8 cellular contexts compared by ENCODE assay signal in genomic region chr12:50400638-50401382, GRCh38. TPM values are rescaled to one million over a fixed set of nuclear protein-coding genes. Genes with fewer than 3 reads are reported as not detected.
DNase-seq lines count a peak whose midpoint lies in the region; ATAC-seq and TF ChIP-seq lines count a peak whose summit lies in the region.

TSS of gene LARP4 (plus strand) at chr12:50400885. CDS start at chr12:50401011, 126 bp downstream.

- TSS peak; percentile 60 for BruUV-seq in PC-3 (replicated peaks; lab: Mats Ljungman, UMichigan)

- intact Hi-C loops in PC-3 (cut with micrococcal nuclease), result loop anchor here (1.0 to 10.0 kb wide), 2 partner anchors 11 to 196 kb away; no protein-coding TSS in a partner anchor
- intact Hi-C loops in mucosa of descending colon (cut with DNase I, micrococcal nuclease), result no loop called here

- TF ChIP-seq EP300 in Ishikawa (IDR thresholded peaks at IDR 0.05; ENCODE audit: borderline replicate concordance), result 0 out of 2 replicates have a peak, but pooled peaks have one; percentile 5

- H3K27me3 ChIP-seq in PC-3 (ENCODE audit: low read length), result no peaks in the 10 kb centered on the region

- H3K4me3 ChIP-seq in PC-3 (ENCODE audit: low read length), result peak within 1 kb of the TSS; percentile 95
- H3K4me3 ChIP-seq in mucosa of descending colon, result peak within 1 kb of the TSS; percentile 48

- H4K20me1 ChIP-seq in PC-3 (ENCODE audit: low read length), result peaks cover 32% of the 10 kb centered on the region

- H3K4me2 ChIP-seq in PC-3 (ENCODE audit: low read length), result peak within 1 kb of the TSS; percentile 86

- CTCF ChIA-PET in PC-3 (lab: Charles Lee), result no interaction called here

- TF ChIP-seq CTCF in PC-3 (conservative IDR thresholded peaks at IDR 0.05; ENCODE audit: low read depth, low read length) (no peak), mucosa of descending colon (IDR thresholded peaks at IDR 0.05) (no peak)

- H3F3A ChIP-seq in PC-3 (ENCODE audit: low read length, unreplicated experiment), result peaks cover 3% of the 10 kb centered on the region

- peak within 1 kb of the TSS; percentile 94 for H2AFZ ChIP-seq in PC-3 (ENCODE audit: low read length)

- no peaks in the 10 kb centered on the region for H3K36me3 ChIP-seq in PC-3 (ENCODE audit: low read depth, low read length)
- H3K36me3 ChIP-seq in mucosa of descending colon (ENCODE audit: low read depth), result no peaks in the 10 kb centered on the region

- DNase-seq in DMS 273 (lab: John Stamatoyannopoulos, UW; ENCODE audit: unreplicated experiment), result peak; percentile 96
- peak; percentile 97 for DNase-seq in PC-3
- DNase-seq in activated T-cell treated with anti-CD3 and anti-CD28 coated beads for 48 hours (ENCODE audit: low read depth), result peak; percentile 89
- DNase-seq in epithelial cell of prostate (ENCODE audit: low read depth, low spot score), result peak; percentile 63
- DNase-seq in mucosa of descending colon, result peak; percentile 93 to 94 (median 93)
- DNase-seq in stimulated activated CD8-positive, alpha-beta memory T cell treated with anti-CD3 and anti-CD28 coated beads, Interleukin-4, amount 100 ng/mL, for 24 hours (ENCODE audit: low read depth), result peak; percentile 86

- H3K27ac ChIP-seq in PC-3 (ENCODE audit: low read length) (peak within 1 kb of the TSS; percentile 75), epithelial cell of prostate (peak within 1 kb of the TSS; percentile 78)

- H3K4me1 ChIP-seq in PC-3 (ENCODE audit: insufficient read depth, low read length) (peaks cover 32% of the 10 kb centered on the region), mucosa of descending colon (ENCODE audit: low read depth) (peaks cover 19% of the 10 kb centered on the region)

- TF ChIP-seq RAD21 in Ishikawa (IDR thresholded peaks at IDR 0.05; ENCODE audit: low read depth), result no peak

- peaks cover 52% of the 10 kb centered on the region for H3K79me2 ChIP-seq in PC-3 (ENCODE audit: low read length)

- POLR2A ChIA-PET in PC-3 (lab: Charles Lee; ENCODE audit: unreplicated experiment), result interaction anchor here (0.7 kb wide), 1 partner anchor 9 kb away, joined by 3 read pairs; no protein-coding TSS in a partner anchor

- H3K9me2 ChIP-seq in PC-3 (replicated peaks; ENCODE audit: low read length), result no peaks in the 10 kb centered on the region

- H3K9me3 ChIP-seq in PC-3 (ENCODE audit: low read length) (no peaks in the 10 kb centered on the region), mucosa of descending colon (no peaks in the 10 kb centered on the region)

- ATAC-seq in GM21529 (IDR thresholded peaks at IDR 0.05; ENCODE audit: unreplicated experiment) (peak; percentile 91), PC-3 (peak; percentile 86), mucosa of descending colon (peak; percentile 99)

- H3K9ac ChIP-seq in PC-3 (ENCODE audit: low read length), result peak within 1 kb of the TSS; percentile 96

TF ChIP-seq in Ishikawa, 13 proteins besides CTCF, POLR2A, EP300 and RAD21:
- no peak for TF ChIP-seq CREB1 (IDR thresholded peaks at IDR 0.05; ENCODE audit: low read depth)
- peak; percentile 92 for TF ChIP-seq TAF1 (IDR thresholded peaks at IDR 0.05; ENCODE audit: low read depth)
- peak; percentile 37 for TF ChIP-seq TEAD4 (IDR thresholded peaks at IDR 0.05)
- TF ChIP-seq, protein P1, sequence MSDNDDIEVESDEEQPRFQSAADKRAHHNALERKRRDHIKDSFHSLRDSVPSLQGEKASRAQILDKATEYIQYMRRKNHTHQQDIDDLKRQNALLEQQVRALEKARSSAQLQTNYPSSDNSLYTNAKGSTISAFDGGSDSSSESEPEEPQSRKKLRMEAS (IDR thresholded peaks at IDR 0.05), result peak; percentile 94
- no peak for TF ChIP-seq EGR1 (IDR thresholded peaks at IDR 0.05)
- TF ChIP-seq YY1 (IDR thresholded peaks at IDR 0.05; ENCODE audit: low read depth), result peak; percentile 73
- peak; percentile 34; the same call in 1 of the 2 replicates for TF ChIP-seq FOXM1 (IDR thresholded peaks at IDR 0.05; ENCODE audit: borderline replicate concordance, low read depth)
- TF ChIP-seq NFIC (IDR thresholded peaks at IDR 0.05), result peak; percentile 6; the same call in 1 of the 2 replicates
- TF ChIP-seq REST (IDR thresholded peaks at IDR 0.05; ENCODE audit: low read depth), result no peak
- TF ChIP-seq CEBPB (IDR thresholded peaks at IDR 0.05), result no peak; the same call in 1 of the 2 replicates
- peak; percentile 77 for TF ChIP-seq ZBTB7A (IDR thresholded peaks at IDR 0.05; ENCODE audit: low read depth)
- peak; percentile 78 for TF ChIP-seq USF1 (IDR thresholded peaks at IDR 0.05)
- TF ChIP-seq TCF12 (IDR thresholded peaks at IDR 0.05; ENCODE audit: low read depth), result peak; percentile 42; the same call in 1 of the 2 replicates

RNA-seq across cellular contexts. Expression of gene LARP4, which starts in this region (rescaled TPM):
- 35.1 and 39.1 TPM in 2 replicates for total RNA-seq in PC-3 (2014; rRNA removed)
- 10 to 100 TPM; 42.1 to 71.7 (median 53.1) TPM for total RNA-seq in mucosa of descending colon

Comparison
In these comparisons a context has a peak if more than half of its experiments do, and no peak if none do; other contexts are left out.
1. Peak in every context shown above with its lines: DNase-seq, ATAC-seq, H3K4me3 ChIP-seq and H3K27ac ChIP-seq.